6 cellular contexts compared by ENCODE assay signal in the genomic region with DNA sequence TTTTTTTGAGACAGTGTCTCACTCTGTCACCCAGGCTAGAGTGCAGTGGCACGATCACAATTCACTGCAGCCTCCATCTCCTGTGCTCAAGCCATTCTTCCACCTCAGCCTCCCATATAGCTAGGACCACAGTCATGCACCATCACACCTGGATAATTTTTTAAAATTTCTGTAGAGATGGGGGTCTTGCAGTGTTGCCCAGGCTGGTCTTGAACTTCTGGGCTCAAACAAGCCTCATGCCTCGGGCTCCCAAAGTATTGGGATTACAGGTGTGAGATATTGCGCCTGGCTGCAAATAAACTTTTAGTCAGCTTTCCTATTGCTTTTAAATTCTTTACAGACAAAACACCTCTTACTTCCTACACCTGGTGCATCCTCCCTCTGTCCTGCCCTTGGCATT.
"Had no signal": no experiment of that assay in that cellular context is flagged by ENCODE, and none has a peak within 500 bp of the region (broad histone marks: within the 10 kb centered on the region; RNA-seq: fewer than 3 reads in every experiment).

No MANE protein-coding gene starts in this region.

- H3K27ac ChIP-seq: HL-60 had no signal

- H3K27ac Mint-ChIP-seq: IgD-negative memory B cell had no signal

- H3K36me3 Mint-ChIP-seq: IgD-negative memory B cell had no signal

- DNase-seq: IMR-90, KBM-7, KG1 had no signal

- H3K4me3 Mint-ChIP-seq: IgD-negative memory B cell had no signal

- H3K4me3 ChIP-seq: K562 had no signal

- H3K9me3 Mint-ChIP-seq: IgD-negative memory B cell had no signal
